ENCODE assay signal across 8 cellular contexts in the genomic region with DNA sequence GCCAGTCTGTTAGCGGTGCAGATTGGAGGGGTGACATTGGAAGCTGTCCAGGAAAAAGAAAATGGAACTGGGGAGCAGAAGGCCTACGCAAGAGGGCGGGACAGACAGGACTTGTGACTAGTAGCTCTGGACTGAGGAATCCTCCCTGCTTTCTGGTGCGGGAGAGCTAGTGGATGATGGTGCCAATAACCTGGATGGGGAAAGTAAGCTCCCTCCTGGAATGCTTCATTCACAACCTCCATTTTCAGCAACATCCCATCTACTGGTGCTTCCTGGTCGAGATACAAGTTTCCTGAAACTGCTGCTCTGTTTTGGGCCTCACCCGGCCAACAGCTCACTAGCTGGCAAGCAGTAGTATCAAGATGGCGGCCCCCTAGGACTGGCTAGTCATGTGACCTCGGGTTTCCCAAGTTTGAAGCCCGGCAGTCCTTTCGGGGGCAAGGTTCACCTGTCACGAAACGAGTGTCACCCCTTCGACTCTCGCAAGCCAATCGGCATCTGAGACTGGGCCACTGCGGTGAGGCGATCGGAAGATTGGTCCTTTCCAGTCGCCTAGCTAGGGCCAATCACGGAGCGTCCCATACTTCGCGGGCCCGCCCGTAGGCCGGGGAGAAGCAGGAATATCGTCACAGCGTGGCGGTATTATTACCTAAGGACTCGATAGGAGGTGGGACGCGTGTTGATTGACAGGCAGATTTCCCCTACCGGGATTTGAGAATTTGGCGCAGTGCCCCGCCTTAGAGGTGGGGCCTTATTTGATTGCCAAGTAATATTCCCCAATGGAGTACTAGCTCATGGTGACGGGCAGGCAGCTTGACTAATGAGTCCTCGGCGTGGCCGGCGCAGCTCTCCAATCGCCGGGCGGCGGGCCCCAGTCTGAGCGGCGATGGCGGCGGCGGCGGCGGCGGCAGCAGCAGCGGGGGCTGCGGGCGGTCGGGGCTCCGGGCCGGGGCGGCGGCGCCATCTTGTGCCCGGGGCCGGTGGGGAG. TPM values are rescaled to one million over a fixed set of nuclear protein-coding genes. Genes with fewer than 3 reads are reported as not detected.
A peak's percentile ranks its signal among the peaks of the same experiment; 100 is the strongest.
DNase-seq lines count a peak whose midpoint lies in the region; ATAC-seq, FAIRE-seq and TF ChIP-seq lines count a peak whose summit lies in the region.

A gene with protein sequence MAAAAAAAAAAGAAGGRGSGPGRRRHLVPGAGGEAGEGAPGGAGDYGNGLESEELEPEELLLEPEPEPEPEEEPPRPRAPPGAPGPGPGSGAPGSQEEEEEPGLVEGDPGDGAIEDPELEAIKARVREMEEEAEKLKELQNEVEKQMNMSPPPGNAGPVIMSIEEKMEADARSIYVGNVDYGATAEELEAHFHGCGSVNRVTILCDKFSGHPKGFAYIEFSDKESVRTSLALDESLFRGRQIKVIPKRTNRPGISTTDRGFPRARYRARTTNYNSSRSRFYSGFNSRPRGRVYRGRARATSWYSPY (plus strand): TSS at position 874 of the 988 bp plus-strand sequence. CDS start 13 bp downstream, at position 887.

- DNase-seq in NCI-H1436 (lab: John Stamatoyannopoulos, UW) (peak; percentile 99), T follicular helper cell (ENCODE audit: low read depth) (peak; percentile 96), adipocyte (ENCODE audit: low read depth) (peak; percentile 100), Right ventricle myocardium superior (peak; percentile 98), pancreas (peak; percentile 98 to 100 (median 99)), tibial artery (peak; percentile 99 to 100)

- H3K36me3 ChIP-seq in adipocyte (ENCODE audit: control insufficient read depth, insufficient read depth, low read length, severe bottlenecking) (peaks cover 46% of the 10 kb centered on the region), pancreas (peaks cover 0 to 26% (median 13%) of the 10 kb centered on the region in 3 donors), tibial artery (peaks cover 27 to 28% (median 28%) of the 10 kb centered on the region in 3 donors)

- H3K9ac ChIP-seq in adipocyte (ENCODE audit: low read length): peak within 1 kb of the TSS; percentile 98

- FAIRE-seq in pancreas (lab: Jason Lieb, UNC): peak; percentile 95

- WGBS in pancreas, 2 donors: 5% methylated on average over 56 to 63 of the region's 63 CpGs

- ATAC-seq in HG02798 (IDR thresholded peaks at IDR 0.05; ENCODE audit: poor library complexity, unreplicated experiment) (peak; percentile 93), Right ventricle myocardium superior (ENCODE audit: poor library complexity) (peak; percentile 95), pancreas (peak; percentile 90 to 95 (median 92))

- H3K4me3 ChIP-seq in GM12875 (ENCODE audit: low read depth, low read length): peak within 1 kb of the TSS; percentile 54
- peak within 1 kb of the TSS; percentile 99 for H3K4me3 ChIP-seq in adipocyte (ENCODE audit: low read length)
- peak within 1 kb of the TSS; percentile 76 to 90 (median 86) for H3K4me3 ChIP-seq in pancreas
- H3K4me3 ChIP-seq in tibial artery: peak within 1 kb of the TSS; percentile 81 to 99

- H3K9me3 ChIP-seq in adipocyte (ENCODE audit: control insufficient read depth, low read length) (no peaks in the 10 kb centered on the region), pancreas (no peaks in the 10 kb centered on the region), tibial artery (no peaks in the 10 kb centered on the region)

- H3K4me1 ChIP-seq in adipocyte (ENCODE audit: control insufficient read depth, insufficient read depth, low read length): peaks cover 26% of the 10 kb centered on the region
- peaks cover 4 to 15% (median 9%) of the 10 kb centered on the region in 3 donors for H3K4me1 ChIP-seq in pancreas
- H3K4me1 ChIP-seq in tibial artery: peaks cover 0 to 25% (median 15%) of the 10 kb centered on the region in 4 donors

- H3K27ac ChIP-seq in pancreas: peak within 1 kb of the TSS; percentile 89 to 95 (median 92)
- peak within 1 kb of the TSS; percentile 89 to 100 for H3K27ac ChIP-seq in tibial artery

- intact Hi-C loops in Right ventricle myocardium superior (cut with DNase I) (loop anchor here (10.0 kb wide), 2 partner anchors 134 to 244 kb away; partner anchors contain the start of gene AP1G2), pancreas (cut with DNase I) (no loop called here), tibial artery (cut with DNase I; ENCODE audit: low total_unique reads) (loop anchor here (5.0 to 10.0 kb wide), 4 partner anchors 46 to 234 kb away; partner anchors contain the start of genes EFS, NGDN, THTPA and ZFHX2)

- TF ChIP-seq CTCF in GM12875 (IDR thresholded peaks at IDR 0.05; ENCODE audit: borderline replicate concordance, insufficient read depth, low read depth, low read length): no peak
- TF ChIP-seq CTCF in pancreas (IDR thresholded peaks at IDR 0.05): no peak
- TF ChIP-seq CTCF in tibial artery (IDR thresholded peaks at IDR 0.05): peak in 1 of 2 experiments; percentile 20

- H3K27me3 ChIP-seq in adipocyte (replicated peaks; ENCODE audit: control insufficient read depth, insufficient read depth, low read length) (no peaks in the 10 kb centered on the region), pancreas (no peaks in the 10 kb centered on the region), tibial artery (no peaks in the 10 kb centered on the region)

RNA-seq across cellular contexts. Expression of the gene that starts here (rescaled TPM):
- total RNA-seq in Right ventricle myocardium superior (67.7 TPM), pancreas (10 to 100 TPM; 32.6 to 82.2 (median 45.0) TPM)
- 100 to 1,000 TPM; 154 to 166 TPM for polyA plus RNA-seq in pancreas

Comparison
In these comparisons a context has a peak if more than half of its experiments do, and no peak if none do; other contexts are left out.
1. Peak in every context shown above with its lines: DNase-seq, ATAC-seq, H3K4me3 ChIP-seq and H3K27ac ChIP-seq.
2. intact Hi-C loops: an anchor here in Right ventricle myocardium superior (10.0 kb wide) and tibial artery (5.0 to 10.0 kb wide); none called in pancreas.